Comparison of ENCODE assay signal across 1 cellular context in genomic region chr1:42924249-42925131, GRCh38.
A peak's percentile ranks its signal among the peaks of the same experiment; 100 is the strongest.
TF ChIP-seq lines count a peak whose summit lies in the region.

No MANE protein-coding gene starts in this region.

TF ChIP-seq in HepG2, 621 proteins besides CTCF, POLR2A, EP300 and RAD21 (continued from another document and continues in another):
- TF ChIP-seq, protein P1, sequence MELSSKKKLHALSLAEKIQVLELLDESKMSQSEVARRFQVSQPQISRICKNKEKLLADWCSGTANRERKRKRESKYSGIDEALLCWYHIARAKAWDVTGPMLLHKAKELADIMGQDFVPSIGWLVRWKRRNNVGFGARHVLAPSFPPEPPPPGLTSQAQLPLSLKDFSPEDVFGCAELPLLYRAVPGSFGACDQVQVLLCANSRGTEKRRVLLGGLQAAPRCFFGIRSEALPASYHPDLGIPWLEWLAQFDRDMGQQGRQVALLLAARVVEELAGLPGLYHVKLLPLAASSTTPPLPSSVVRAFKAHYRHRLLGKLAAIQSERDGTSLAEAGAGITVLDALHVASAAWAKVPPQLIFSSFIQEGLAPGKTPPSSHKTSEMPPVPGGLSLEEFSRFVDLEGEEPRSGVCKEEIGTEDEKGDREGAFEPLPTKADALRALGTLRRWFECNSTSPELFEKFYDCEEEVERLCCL (CRISPR knock-in tag; IDR thresholded peaks at IDR 0.05; ENCODE audit: borderline replicate concordance), result 0 out of 2 replicates have a peak, but pooled peaks have one; percentile 43
- TF ChIP-seq ZNF841 (CRISPR knock-in tag; IDR thresholded peaks at IDR 0.05; ENCODE audit: borderline replicate concordance) (no peak), ZNF891 (CRISPR knock-in tag; IDR thresholded peaks at IDR 0.05) (peak; percentile 59; the same call in 1 of the 2 replicates), TERF1 (CRISPR knock-in tag; IDR thresholded peaks at IDR 0.05) (no peak), SETDB1 (CRISPR knock-in tag; IDR thresholded peaks at IDR 0.05; ENCODE audit: borderline replicate concordance) (no peak), NFE2 (CRISPR knock-in tag; IDR thresholded peaks at IDR 0.05) (0 out of 2 replicates have a peak, but pooled peaks have one; percentile 12), ADNP (CRISPR knock-in tag; IDR thresholded peaks at IDR 0.05) (no peak), SOX13 (IDR thresholded peaks at IDR 0.05) (no peak), SOX13 (CRISPR knock-in tag; conservative IDR thresholded peaks at IDR 0.05 in 1 of 2, IDR thresholded peaks at IDR 0.05 in 1 of 2) (0 out of 4 replicates have a peak, but pooled peaks of 1 of the 2 experiments have one; percentile 14), TP53 (CRISPR knock-in tag; conservative IDR thresholded peaks at IDR 0.05) (peak; percentile 52; the same call in 1 of the 2 replicates), ZNF230 (CRISPR knock-in tag; IDR thresholded peaks at IDR 0.05) (no peak), RARA (CRISPR knock-in tag; IDR thresholded peaks at IDR 0.05) (peak; percentile 43; the same call in 1 of the 2 replicates), TBX2 (CRISPR knock-in tag; IDR thresholded peaks at IDR 0.05; ENCODE audit: borderline replicate concordance) (peak; percentile 45; the same call in 1 of the 2 replicates), GMEB1 (CRISPR knock-in tag; IDR thresholded peaks at IDR 0.05; ENCODE audit: borderline replicate concordance) (peak; percentile 30; the same call in 1 of the 2 replicates), HNRNPLL (IDR thresholded peaks at IDR 0.05; ENCODE audit: low read depth, low read length, poor library complexity, severe bottlenecking) (peak; percentile 69), ZNF3 (CRISPR knock-in tag; IDR thresholded peaks at IDR 0.05) (no peak; the same call in 1 of the 2 replicates), MED13 (CRISPR knock-in tag; IDR thresholded peaks at IDR 0.05) (0 out of 2 replicates have a peak, but pooled peaks have one; percentile 52), BCL6 (CRISPR knock-in tag; IDR thresholded peaks at IDR 0.05) (peak; percentile 41; the same call in 1 of the 2 replicates), HNF4A (CRISPR knock-in tag; IDR thresholded peaks at IDR 0.05) (peak; percentile 27), ARNT2 (CRISPR knock-in tag; IDR thresholded peaks at IDR 0.05; ENCODE audit: low read depth) (no peak), ZBTB7B (CRISPR knock-in tag; IDR thresholded peaks at IDR 0.05) (peak; percentile 80), MAFF (IDR thresholded peaks at IDR 0.05; ENCODE audit: low read depth, low read length) (no peak), STAT6 (CRISPR knock-in tag; IDR thresholded peaks at IDR 0.05; ENCODE audit: borderline replicate concordance) (0 out of 2 replicates have a peak, but pooled peaks have one; percentile 23), ZNF552 (CRISPR knock-in tag; IDR thresholded peaks at IDR 0.05; ENCODE audit: borderline replicate concordance) (0 out of 2 replicates have a peak, but pooled peaks have one; percentile 38), REXO4 (CRISPR knock-in tag; IDR thresholded peaks at IDR 0.05; ENCODE audit: borderline replicate concordance) (0 out of 2 replicates have a peak, but pooled peaks have one; percentile 27), RBFOX2 (IDR thresholded peaks at IDR 0.05; ENCODE audit: low read depth, low read length) (peak; percentile 81), ZNF180 (CRISPR knock-in tag; IDR thresholded peaks at IDR 0.05; ENCODE audit: borderline replicate concordance, low read depth) (0 out of 2 replicates have a peak, but pooled peaks have one; percentile 59), ZFP1 (CRISPR knock-in tag; IDR thresholded peaks at IDR 0.05) (no peak), IKZF4 (CRISPR knock-in tag; IDR thresholded peaks at IDR 0.05; ENCODE audit: borderline replicate concordance, low read depth, not compliant biosample characterization) (no peak), BATF2 (CRISPR knock-in tag; IDR thresholded peaks at IDR 0.05) (peak; percentile 82)
- TF ChIP-seq, protein P2, sequence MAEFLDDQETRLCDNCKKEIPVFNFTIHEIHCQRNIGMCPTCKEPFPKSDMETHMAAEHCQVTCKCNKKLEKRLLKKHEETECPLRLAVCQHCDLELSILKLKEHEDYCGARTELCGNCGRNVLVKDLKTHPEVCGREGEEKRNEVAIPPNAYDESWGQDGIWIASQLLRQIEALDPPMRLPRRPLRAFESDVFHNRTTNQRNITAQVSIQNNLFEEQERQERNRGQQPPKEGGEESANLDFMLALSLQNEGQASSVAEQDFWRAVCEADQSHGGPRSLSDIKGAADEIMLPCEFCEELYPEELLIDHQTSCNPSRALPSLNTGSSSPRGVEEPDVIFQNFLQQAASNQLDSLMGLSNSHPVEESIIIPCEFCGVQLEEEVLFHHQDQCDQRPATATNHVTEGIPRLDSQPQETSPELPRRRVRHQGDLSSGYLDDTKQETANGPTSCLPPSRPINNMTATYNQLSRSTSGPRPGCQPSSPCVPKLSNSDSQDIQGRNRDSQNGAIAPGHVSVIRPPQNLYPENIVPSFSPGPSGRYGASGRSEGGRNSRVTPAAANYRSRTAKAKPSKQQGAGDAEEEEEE (CRISPR knock-in tag; IDR thresholded peaks at IDR 0.05; ENCODE audit: borderline replicate concordance), result no peak
- TF ChIP-seq, protein P3, sequence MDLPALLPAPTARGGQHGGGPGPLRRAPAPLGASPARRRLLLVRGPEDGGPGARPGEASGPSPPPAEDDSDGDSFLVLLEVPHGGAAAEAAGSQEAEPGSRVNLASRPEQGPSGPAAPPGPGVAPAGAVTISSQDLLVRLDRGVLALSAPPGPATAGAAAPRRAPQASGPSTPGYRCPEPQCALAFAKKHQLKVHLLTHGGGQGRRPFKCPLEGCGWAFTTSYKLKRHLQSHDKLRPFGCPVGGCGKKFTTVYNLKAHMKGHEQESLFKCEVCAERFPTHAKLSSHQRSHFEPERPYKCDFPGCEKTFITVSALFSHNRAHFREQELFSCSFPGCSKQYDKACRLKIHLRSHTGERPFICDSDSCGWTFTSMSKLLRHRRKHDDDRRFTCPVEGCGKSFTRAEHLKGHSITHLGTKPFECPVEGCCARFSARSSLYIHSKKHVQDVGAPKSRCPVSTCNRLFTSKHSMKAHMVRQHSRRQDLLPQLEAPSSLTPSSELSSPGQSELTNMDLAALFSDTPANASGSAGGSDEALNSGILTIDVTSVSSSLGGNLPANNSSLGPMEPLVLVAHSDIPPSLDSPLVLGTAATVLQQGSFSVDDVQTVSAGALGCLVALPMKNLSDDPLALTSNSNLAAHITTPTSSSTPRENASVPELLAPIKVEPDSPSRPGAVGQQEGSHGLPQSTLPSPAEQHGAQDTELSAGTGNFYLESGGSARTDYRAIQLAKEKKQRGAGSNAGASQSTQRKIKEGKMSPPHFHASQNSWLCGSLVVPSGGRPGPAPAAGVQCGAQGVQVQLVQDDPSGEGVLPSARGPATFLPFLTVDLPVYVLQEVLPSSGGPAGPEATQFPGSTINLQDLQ (CRISPR knock-in tag; IDR thresholded peaks at IDR 0.05), result no peak
- TF ChIP-seq, protein P4, sequence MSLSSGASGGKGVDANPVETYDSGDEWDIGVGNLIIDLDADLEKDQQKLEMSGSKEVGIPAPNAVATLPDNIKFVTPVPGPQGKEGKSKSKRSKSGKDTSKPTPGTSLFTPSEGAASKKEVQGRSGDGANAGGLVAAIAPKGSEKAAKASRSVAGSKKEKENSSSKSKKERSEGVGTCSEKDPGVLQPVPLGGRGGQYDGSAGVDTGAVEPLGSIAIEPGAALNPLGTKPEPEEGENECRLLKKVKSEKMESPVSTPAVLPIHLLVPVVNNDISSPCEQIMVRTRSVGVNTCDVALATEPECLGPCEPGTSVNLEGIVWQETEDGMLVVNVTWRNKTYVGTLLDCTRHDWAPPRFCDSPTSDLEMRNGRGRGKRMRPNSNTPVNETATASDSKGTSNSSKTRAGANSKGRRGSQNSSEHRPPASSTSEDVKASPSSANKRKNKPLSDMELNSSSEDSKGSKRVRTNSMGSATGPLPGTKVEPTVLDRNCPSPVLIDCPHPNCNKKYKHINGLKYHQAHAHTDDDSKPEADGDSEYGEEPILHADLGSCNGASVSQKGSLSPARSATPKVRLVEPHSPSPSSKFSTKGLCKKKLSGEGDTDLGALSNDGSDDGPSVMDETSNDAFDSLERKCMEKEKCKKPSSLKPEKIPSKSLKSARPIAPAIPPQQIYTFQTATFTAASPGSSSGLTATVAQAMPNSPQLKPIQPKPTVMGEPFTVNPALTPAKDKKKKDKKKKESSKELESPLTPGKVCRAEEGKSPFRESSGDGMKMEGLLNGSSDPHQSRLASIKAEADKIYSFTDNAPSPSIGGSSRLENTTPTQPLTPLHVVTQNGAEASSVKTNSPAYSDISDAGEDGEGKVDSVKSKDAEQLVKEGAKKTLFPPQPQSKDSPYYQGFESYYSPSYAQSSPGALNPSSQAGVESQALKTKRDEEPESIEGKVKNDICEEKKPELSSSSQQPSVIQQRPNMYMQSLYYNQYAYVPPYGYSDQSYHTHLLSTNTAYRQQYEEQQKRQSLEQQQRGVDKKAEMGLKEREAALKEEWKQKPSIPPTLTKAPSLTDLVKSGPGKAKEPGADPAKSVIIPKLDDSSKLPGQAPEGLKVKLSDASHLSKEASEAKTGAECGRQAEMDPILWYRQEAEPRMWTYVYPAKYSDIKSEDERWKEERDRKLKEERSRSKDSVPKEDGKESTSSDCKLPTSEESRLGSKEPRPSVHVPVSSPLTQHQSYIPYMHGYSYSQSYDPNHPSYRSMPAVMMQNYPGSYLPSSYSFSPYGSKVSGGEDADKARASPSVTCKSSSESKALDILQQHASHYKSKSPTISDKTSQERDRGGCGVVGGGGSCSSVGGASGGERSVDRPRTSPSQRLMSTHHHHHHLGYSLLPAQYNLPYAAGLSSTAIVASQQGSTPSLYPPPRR (CRISPR knock-in tag; IDR thresholded peaks at IDR 0.05; ENCODE audit: borderline replicate concordance), result no peak
- TF ChIP-seq, protein P5, sequence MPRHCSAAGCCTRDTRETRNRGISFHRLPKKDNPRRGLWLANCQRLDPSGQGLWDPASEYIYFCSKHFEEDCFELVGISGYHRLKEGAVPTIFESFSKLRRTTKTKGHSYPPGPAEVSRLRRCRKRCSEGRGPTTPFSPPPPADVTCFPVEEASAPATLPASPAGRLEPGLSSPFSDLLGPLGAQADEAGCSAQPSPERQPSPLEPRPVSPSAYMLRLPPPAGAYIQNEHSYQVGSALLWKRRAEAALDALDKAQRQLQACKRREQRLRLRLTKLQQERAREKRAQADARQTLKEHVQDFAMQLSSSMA (CRISPR knock-in tag; IDR thresholded peaks at IDR 0.05), result no peak
